11 cellular contexts compared by ENCODE assay signal in the genomic region with DNA sequence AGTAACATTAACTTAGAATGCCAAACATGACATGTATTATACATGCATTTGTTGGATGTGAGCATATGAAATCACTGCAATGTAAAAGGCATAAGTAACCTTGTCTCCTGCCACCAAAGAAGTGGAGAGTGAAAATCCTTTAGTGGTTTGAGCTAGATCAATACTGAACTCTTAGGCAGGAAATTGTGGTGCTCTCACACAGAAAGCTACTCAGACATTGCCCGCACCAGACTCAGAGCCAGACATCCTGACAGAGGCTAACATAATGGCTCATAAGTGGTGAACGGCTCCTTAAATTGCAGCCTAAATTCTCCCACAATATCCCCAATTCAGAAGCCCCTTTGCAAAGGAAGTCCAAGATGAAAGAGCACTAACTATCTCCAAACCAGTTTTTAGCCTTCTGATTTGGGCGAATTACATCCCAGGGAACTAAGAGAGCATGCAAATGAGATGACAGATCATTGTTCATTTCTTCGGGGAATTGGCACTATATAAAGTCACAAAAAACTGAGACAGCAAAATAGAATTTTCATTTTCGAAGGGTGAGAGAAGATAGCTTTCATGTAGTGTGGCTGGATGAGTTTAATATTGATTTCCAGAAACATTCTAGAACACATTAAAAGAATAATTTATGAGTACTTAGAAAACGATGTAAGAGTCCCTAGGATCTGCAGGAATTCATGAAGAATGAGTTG.
DNase-seq lines count a peak whose midpoint lies in the region; ATAC-seq and TF ChIP-seq lines count a peak whose summit lies in the region.
"Had no signal": no experiment of that assay in that cellular context is flagged by ENCODE, and none has a peak within 500 bp of the region (broad histone marks: within the 10 kb centered on the region; RNA-seq: fewer than 3 reads in every experiment).

No MANE protein-coding gene starts in this region.

- H3K4me1 Mint-ChIP-seq in glutamatergic neuron (ENCODE audit: low read depth, unreplicated experiment) = peaks cover 12% of the 10 kb centered on the region

- 65% methylated on average over 6 of the region's 6 CpGs for WGBS in right cardiac atrium

- TF ChIP-seq POLR2A in Peyer's patch (IDR thresholded peaks at IDR 0.05) = no peak

- no peak overlapping the region for H3K4me3 Mint-ChIP-seq in glutamatergic neuron (ENCODE audit: unreplicated experiment)

- no peaks in the 10 kb centered on the region for H3K9me3 Mint-ChIP-seq in glutamatergic neuron (ENCODE audit: unreplicated experiment)

- intact Hi-C loops in right cardiac atrium (cut with DNase I) = no loop called here

- H3K4me1 ChIP-seq in right cardiac atrium (ENCODE audit: control insufficient read depth, insufficient read depth, low read length) (no peaks in the 10 kb centered on the region), Peyer's patch (no peaks in the 10 kb centered on the region)

- no peaks in the 10 kb centered on the region for H3K9me3 ChIP-seq in right cardiac atrium (ENCODE audit: control insufficient read depth, low read length)
- no peaks in the 10 kb centered on the region for H3K9me3 ChIP-seq in Peyer's patch

- no peak overlapping the region for H3K4me3 ChIP-seq in right cardiac atrium (ENCODE audit: low read length)
- no peak overlapping the region for H3K4me3 ChIP-seq in Peyer's patch

- ATAC-seq in GM18867 (IDR thresholded peaks at IDR 0.05; ENCODE audit: unreplicated experiment) = peak; percentile 78
- peak; percentile 43 for ATAC-seq in GM21576 (IDR thresholded peaks at IDR 0.05; ENCODE audit: unreplicated experiment)
- ATAC-seq in right cardiac atrium = no peak
- no peak for ATAC-seq in HG02759 (IDR thresholded peaks at IDR 0.05; ENCODE audit: unreplicated experiment)
- ATAC-seq: left lobe of liver had no signal

- no peaks in the 10 kb centered on the region for H3K36me3 ChIP-seq in Peyer's patch

- peak overlapping the region; percentile 75 for H3K27ac Mint-ChIP-seq in glutamatergic neuron (ENCODE audit: unreplicated experiment)

- H3K27me3 ChIP-seq in right cardiac atrium (ENCODE audit: control insufficient read depth, insufficient read depth) = no peaks in the 10 kb centered on the region
- H3K27me3 ChIP-seq in Peyer's patch = no peaks in the 10 kb centered on the region

- no peaks in the 10 kb centered on the region for H3K36me3 Mint-ChIP-seq in glutamatergic neuron (ENCODE audit: unreplicated experiment)

- H3K27ac ChIP-seq in right cardiac atrium (ENCODE audit: low read length) = no peak overlapping the region
- H3K27ac ChIP-seq in Peyer's patch = no peak overlapping the region

- no peaks in the 10 kb centered on the region for H3K27me3 Mint-ChIP-seq in glutamatergic neuron (ENCODE audit: unreplicated experiment)

- TF ChIP-seq CTCF in glutamatergic neuron (IDR thresholded peaks at IDR 0.05; ENCODE audit: partially characterized antibody, unreplicated experiment) (no peak), Peyer's patch (IDR thresholded peaks at IDR 0.05) (no peak)

- peak; percentile 64 for DNase-seq in NCI-H2107 treated with DMSO at 0.1 percent for 48 hours (lab: John Stamatoyannopoulos, UW; ENCODE audit: unreplicated experiment)
- no peak for DNase-seq in glutamatergic neuron
- DNase-seq in right cardiac atrium = no peak
- DNase-seq in cerebellar cortex (ENCODE audit: low spot score) = no peak
- no peak for DNase-seq in Peyer's patch
- DNase-seq: activated effector memory CD4-positive, alpha-beta T cell treated with Interleukin-2 at 50 U/mL for 16 hours; stimulated activated CD4-positive, alpha-beta T cell treated with anti-CD3 and anti-CD28 coated beads, Interleukin-2, amount 100 ng/mL, for 48 hours had no signal

Comparison
In these comparisons a context has a peak if more than half of its experiments do, and no peak if none do; other contexts are left out.
1. ATAC-seq: peak in GM18867 (single experiment) and GM21576 (single experiment); none in right cardiac atrium (0 of 2) and HG02759 (single experiment).